Comparison of ENCODE assay signal across 17 cellular contexts in genomic region chr1:202631076-202631923, GRCh38.
DNase-seq lines count a peak whose midpoint lies in the region; ATAC-seq and TF ChIP-seq lines count a peak whose summit lies in the region.
"Had no signal": no experiment of that assay in that cellular context is flagged by ENCODE, and none has a peak within 500 bp of the region (broad histone marks: within the 10 kb centered on the region; RNA-seq: fewer than 3 reads in every experiment).

No MANE protein-coding gene starts in this region.

- no peak overlapping the region for H3K4me3 ChIP-seq in heart left ventricle
- no peak overlapping the region for H3K4me3 ChIP-seq in spleen
- H3K4me3 ChIP-seq: SJSA1 had no signal

- no peak overlapping the region for H3K27ac Mint-ChIP-seq in glutamatergic neuron (ENCODE audit: unreplicated experiment)
- H3K27ac Mint-ChIP-seq: HFFc6 had no signal

- H3K27me3 ChIP-seq in heart left ventricle (peaks cover 0 to 81% (median 0%) of the 10 kb centered on the region in 9 donors), spleen (replicated peaks in 1 of 7) (peaks cover 0 to 93% (median 4%) of the 10 kb centered on the region in 7 donors)
- H3K27me3 ChIP-seq: SJSA1 had no signal

- H3K9me3 Mint-ChIP-seq in glutamatergic neuron (ENCODE audit: unreplicated experiment): no peaks in the 10 kb centered on the region
- H3K9me3 Mint-ChIP-seq: HFFc6 had no signal

- H3K4me1 Mint-ChIP-seq in glutamatergic neuron (ENCODE audit: low read depth, unreplicated experiment): peaks cover 17% of the 10 kb centered on the region

- ATAC-seq in heart left ventricle (no peak), HG03097 (IDR thresholded peaks at IDR 0.05; ENCODE audit: low FRiP score, unreplicated experiment) (no peak)
- ATAC-seq: Panc1 had no signal

- H3K4me3 Mint-ChIP-seq in glutamatergic neuron (ENCODE audit: unreplicated experiment): peak overlapping the region; percentile 64
- H3K4me3 Mint-ChIP-seq: HFFc6 had no signal

- peaks cover 0 to 13% (median 6%) of the 10 kb centered on the region in 12 donors for H3K4me1 ChIP-seq in heart left ventricle
- peaks cover 12 to 56% (median 42%) of the 10 kb centered on the region in 6 donors for H3K4me1 ChIP-seq in spleen
- H3K4me1 ChIP-seq: SJSA1 had no signal

- peaks cover 16% of the 10 kb centered on the region for H3K27me3 Mint-ChIP-seq in glutamatergic neuron (ENCODE audit: unreplicated experiment)

- H3K36me3 ChIP-seq in heart left ventricle (no peaks in the 10 kb centered on the region), spleen (no peaks in the 10 kb centered on the region)
- H3K36me3 ChIP-seq: SJSA1 had no signal

- H3K9me3 ChIP-seq in heart left ventricle (no peaks in the 10 kb centered on the region), spleen (no peaks in the 10 kb centered on the region)
- H3K9me3 ChIP-seq: SJSA1 had no signal

- H3K36me3 Mint-ChIP-seq in glutamatergic neuron (ENCODE audit: unreplicated experiment): no peaks in the 10 kb centered on the region

- TF ChIP-seq CTCF in heart left ventricle (IDR thresholded peaks at IDR 0.05) (no peak), glutamatergic neuron (IDR thresholded peaks at IDR 0.05; ENCODE audit: partially characterized antibody, unreplicated experiment) (no peak), spleen (IDR thresholded peaks at IDR 0.05 in 8 of 11, conservative IDR thresholded peaks at IDR 0.05 in 3 of 11) (no peak)

- H3K27ac ChIP-seq in heart left ventricle (no peak overlapping the region), spleen (no peak overlapping the region)
- H3K27ac ChIP-seq: C4-2B, SJSA1 had no signal

- WGBS in heart left ventricle, 4 donors: 51 to 59% (median 59%) methylated on average over 10 to 11 of the region's 11 CpGs
- 61 to 67% (median 62%) methylated on average over 9 to 11 of the region's 11 CpGs for WGBS in spleen, 5 donors

- DNase-seq in cardiac septum (ENCODE audit: low spot score) (peak; percentile 38), heart left ventricle (no peak), NCI-H69 (lab: John Stamatoyannopoulos, UW) (peak; percentile 47), glutamatergic neuron (no peak), spleen (peak; percentile 44), AML-193 (lab: John Stamatoyannopoulos, UW) (no peak), HCEC 1CT (no peak)
- DNase-seq: DMS79, HFFc6, KBM-7, NCI-H187 treated with DMSO at 0.1 percent for 48 hours, NCI-H345, NCI-H524 treated with DMSO at 0.1 percent for 48 hours had no signal

- TF ChIP-seq POLR2A in heart left ventricle (IDR thresholded peaks at IDR 0.05) (no peak), spleen (IDR thresholded peaks at IDR 0.05) (no peak)

- intact Hi-C loops in cardiac septum (cut with DNase I) (no loop called here), heart left ventricle (cut with DNase I) (no loop called here), spleen (cut with DNase I; ENCODE audit: low total_unique reads) (no loop called here)

Comparison
In these comparisons a context has a peak if more than half of its experiments do, and no peak if none do; other contexts are left out.
1. DNase-seq: peak in cardiac septum (single experiment), NCI-H69 (single experiment) and spleen (single experiment); none in heart left ventricle (0 of 5), glutamatergic neuron (single experiment), AML-193 (0 of 2) and HCEC 1CT (single experiment).